In genomic region chr1:147225193-147225730, GRCh38 we compare ENCODE assay signal across 8 cellular contexts. TPM values are rescaled to one million over a fixed set of nuclear protein-coding genes. Genes with fewer than 3 reads are reported as not detected.
DNase-seq lines count a peak whose midpoint lies in the region; ATAC-seq and TF ChIP-seq lines count a peak whose summit lies in the region.

FMO5 (minus strand) TSS chr1:147225339; CDS start chr1:147225029, 310 bp downstream.

- peak within 1 kb of the TSS; percentile 83 for H3K4me3 Mint-ChIP-seq in activated T-cell treated with anti-CD3 and anti-CD28 coated beads, Interleukin-2, amount 50 U/mL, for 24 hours

- H3K4me1 ChIP-seq in esophagus squamous epithelium (peaks cover 0 to 13% (median 3%) of the 10 kb centered on the region in 3 donors), muscle layer of duodenum (ENCODE audit: control insufficient read depth in 1 of 2, insufficient read depth in 2 of 2, low read length in 2 of 2) (no peaks in the 10 kb centered on the region)

- H3K9me3 ChIP-seq in esophagus squamous epithelium, result no peaks in the 10 kb centered on the region
- no peaks in the 10 kb centered on the region for H3K9me3 ChIP-seq in muscle layer of duodenum (ENCODE audit: control insufficient read depth in 1 of 2, low read length in 2 of 2)

- WGBS in esophagus squamous epithelium, 2 donors, result 0 to 1% methylated on average over 4 to 14 of the region's 17 CpGs

- H3K36me3 ChIP-seq in esophagus squamous epithelium, result no peaks in the 10 kb centered on the region
- H3K36me3 ChIP-seq in muscle layer of duodenum (ENCODE audit: control insufficient read depth in 1 of 2, insufficient read depth in 2 of 2, low read length in 2 of 2), result no peaks in the 10 kb centered on the region

- H3K27me3 ChIP-seq in esophagus squamous epithelium (no peaks in the 10 kb centered on the region), muscle layer of duodenum (ENCODE audit: low read depth, low read length) (no peaks in the 10 kb centered on the region)

- H3K27ac ChIP-seq in esophagus squamous epithelium (peak within 1 kb of the TSS; percentile 53 to 87 (median 74)), muscle layer of duodenum (ENCODE audit: low read length) (peak within 1 kb of the TSS; percentile 82)

- H3K36me3 Mint-ChIP-seq in activated T-cell treated with anti-CD3 and anti-CD28 coated beads, Interleukin-2, amount 50 U/mL, for 24 hours (ENCODE audit: low read depth), result no peaks in the 10 kb centered on the region

- no peaks in the 10 kb centered on the region for H3K9me3 Mint-ChIP-seq in activated T-cell treated with anti-CD3 and anti-CD28 coated beads, Interleukin-2, amount 50 U/mL, for 24 hours

- peaks cover 17% of the 10 kb centered on the region for H3K4me1 Mint-ChIP-seq in activated T-cell treated with anti-CD3 and anti-CD28 coated beads, Interleukin-2, amount 50 U/mL, for 24 hours (ENCODE audit: low read depth)

- no peaks in the 10 kb centered on the region for H3K27me3 Mint-ChIP-seq in activated T-cell treated with anti-CD3 and anti-CD28 coated beads, Interleukin-2, amount 50 U/mL, for 24 hours

- intact Hi-C loops in esophagus squamous epithelium (cut with DNase I), result no loop called here

- peak within 1 kb of the TSS; percentile 88 for H3K4me3 ChIP-seq in GM12865 (ENCODE audit: low read depth, low read length)
- H3K4me3 ChIP-seq in esophagus squamous epithelium, result peak within 1 kb of the TSS; percentile 35 to 70 (median 61)
- peak within 1 kb of the TSS; percentile 71 to 98 for H3K4me3 ChIP-seq in muscle layer of duodenum (ENCODE audit: low read depth in 1 of 2, low read length in 2 of 2)

- H3K27ac Mint-ChIP-seq in activated T-cell treated with anti-CD3 and anti-CD28 coated beads, Interleukin-2, amount 50 U/mL, for 24 hours, result peak within 1 kb of the TSS; percentile 62

- DNase-seq in GM12865 (ENCODE audit: low read depth) (peak; percentile 74), NCI-H748 (lab: John Stamatoyannopoulos, UW; ENCODE audit: unreplicated experiment) (peak; percentile 71), esophagus squamous epithelium (lab: John Stamatoyannopoulos, UW) (no peak), NCI-H1694 (lab: John Stamatoyannopoulos, UW) (no peak)
- peak; percentile 61 for DNase-seq in activated T-cell treated with anti-CD3 and anti-CD28 coated beads, Interleukin-2, amount 50 U/mL, for 24 hours
- peak in 5 of 6 experiments; percentile 18 to 28 (median 25) for DNase-seq in stimulated activated naive CD4-positive, alpha-beta T cell (lab: John Stamatoyannopoulos, UW)

- no peak for TF ChIP-seq POLR2A in esophagus squamous epithelium (IDR thresholded peaks at IDR 0.05)

- ATAC-seq in HG02852 (IDR thresholded peaks at IDR 0.05; ENCODE audit: unreplicated experiment), result peak; percentile 65

- TF ChIP-seq CTCF in GM12865 (IDR thresholded peaks at IDR 0.05; ENCODE audit: insufficient read depth, low read depth, low read length, missing control alignments) (peak; percentile 1), esophagus squamous epithelium (IDR thresholded peaks at IDR 0.05) (peak in 4 of 6 experiments; percentile 15 to 46 (median 40))

RNA-seq across cellular contexts. Expression of gene FMO5, which starts in this region (rescaled TPM):
- 1 to 10 TPM in 2 of 4 donors, under 1 TPM in 2; 0.38 to 2.3 (median 0.77) TPM for total RNA-seq in esophagus squamous epithelium

Comparison
In these comparisons a context has a peak if more than half of its experiments do, and no peak if none do; other contexts are left out.
1. DNase-seq: peak in GM12865 (single experiment), NCI-H748 (single experiment), activated T-cell treated with anti-CD3 and anti-CD28 coated beads, Interleukin-2, amount 50 U/mL, for 24 hours (single experiment) and stimulated activated naive CD4-positive, alpha-beta T cell (5 of 6); none in esophagus squamous epithelium (single experiment) and NCI-H1694 (single experiment).
2. Peak in every context shown above with its lines, with median percentiles within 50 percentile points of each other: H3K4me3 ChIP-seq.